ENCODE assay signal across 9 cellular contexts in the genomic region with DNA sequence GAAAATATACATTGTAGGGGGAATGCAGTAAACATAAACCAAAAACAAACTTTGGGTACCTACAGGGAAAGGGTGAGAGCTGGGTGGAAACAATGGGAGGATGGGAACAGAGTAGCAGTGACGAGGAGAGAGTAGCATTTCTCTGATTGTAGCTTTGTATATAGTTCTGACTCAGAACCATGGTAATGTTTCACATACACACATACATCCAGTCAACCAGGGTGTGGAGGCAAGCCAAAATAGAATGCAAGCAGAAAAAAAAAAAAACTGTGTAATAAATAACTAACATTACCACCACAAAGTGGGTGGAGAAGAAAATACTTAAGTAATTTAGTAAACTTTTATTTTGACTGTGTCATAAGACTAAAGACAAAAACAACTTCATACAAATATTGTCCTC. TPM values are rescaled to one million over a fixed set of nuclear protein-coding genes. Genes with fewer than 3 reads are reported as not detected.
DNase-seq lines count a peak whose midpoint lies in the region; ATAC-seq and TF ChIP-seq lines count a peak whose summit lies in the region.
"Had no signal": no experiment of that assay in that cellular context is flagged by ENCODE, and none has a peak within 500 bp of the region (broad histone marks: within the 10 kb centered on the region; RNA-seq: fewer than 3 reads in every experiment).

No MANE protein-coding gene starts in this region.

- 58% methylated on average over 1 of the region's 1 CpG for WGBS in right lobe of liver (ENCODE audit: insufficient coverage, low coverage, low lambda C conversion rate, missing lambda C conversion rate)

- no peak for TF ChIP-seq POLR2A in right lobe of liver (IDR thresholded peaks at IDR 0.05)

- H3K4me1 Mint-ChIP-seq in activated T-cell treated with anti-CD3 and anti-CD28 coated beads, Interleukin-2, amount 50 U/mL, for 72 hours (ENCODE audit: low read depth), result peaks cover 38% of the 10 kb centered on the region
- peaks cover 40% of the 10 kb centered on the region for H3K4me1 Mint-ChIP-seq in stimulated activated effector memory CD8-positive, alpha-beta T cell treated with anti-CD3 and anti-CD28 coated beads, Interleukin-12 subunit alpha, Interleukin-12 subunit beta, amount 100 ng/mL, for 72 hours

- H3K9me3 Mint-ChIP-seq in activated T-cell treated with anti-CD3 and anti-CD28 coated beads, Interleukin-2, amount 50 U/mL, for 72 hours, result no peaks in the 10 kb centered on the region
- no peaks in the 10 kb centered on the region for H3K9me3 Mint-ChIP-seq in stimulated activated effector memory CD8-positive, alpha-beta T cell treated with anti-CD3 and anti-CD28 coated beads, Interleukin-12 subunit alpha, Interleukin-12 subunit beta, amount 100 ng/mL, for 72 hours

- H3K4me3 ChIP-seq in right lobe of liver, result no peak overlapping the region

- intact Hi-C loops in right lobe of liver (cut with DNase I), result no loop called here

- H3K4me1 ChIP-seq in right lobe of liver, result no peaks in the 10 kb centered on the region

- ATAC-seq in activated T-cell treated with anti-CD3 and anti-CD28 coated beads, Interleukin-2, amount 50 U/mL, for 72 hours (replicated peaks in 1 of 2), result peak; percentile 84 to 90
- ATAC-seq in HG02678 (IDR thresholded peaks at IDR 0.05; ENCODE audit: unreplicated experiment) (peak; percentile 73), right lobe of liver (no peak), GM21526 (IDR thresholded peaks at IDR 0.05; ENCODE audit: low FRiP score, unreplicated experiment) (no peak)
- peak; percentile 92 for ATAC-seq in stimulated activated effector memory CD8-positive, alpha-beta T cell treated with anti-CD3 and anti-CD28 coated beads, Interleukin-12 subunit alpha, Interleukin-12 subunit beta, amount 100 ng/mL, for 72 hours

- H3K36me3 ChIP-seq in right lobe of liver, result no peaks in the 10 kb centered on the region

- H3K27ac ChIP-seq in right lobe of liver, result no peak overlapping the region

- no peak for TF ChIP-seq CTCF in right lobe of liver (IDR thresholded peaks at IDR 0.05)

- peak overlapping the region; percentile 83 for H3K27ac Mint-ChIP-seq in activated T-cell treated with anti-CD3 and anti-CD28 coated beads, Interleukin-2, amount 50 U/mL, for 72 hours
- peak overlapping the region; percentile 46 for H3K27ac Mint-ChIP-seq in stimulated activated effector memory CD8-positive, alpha-beta T cell treated with anti-CD3 and anti-CD28 coated beads, Interleukin-12 subunit alpha, Interleukin-12 subunit beta, amount 100 ng/mL, for 72 hours

- peak overlapping the region in 1 of 2 donors; percentile 69 for H3K4me3 Mint-ChIP-seq in activated T-cell treated with anti-CD3 and anti-CD28 coated beads, Interleukin-2, amount 50 U/mL, for 72 hours
- H3K4me3 Mint-ChIP-seq in stimulated activated effector memory CD8-positive, alpha-beta T cell treated with anti-CD3 and anti-CD28 coated beads, Interleukin-12 subunit alpha, Interleukin-12 subunit beta, amount 100 ng/mL, for 72 hours, result peak overlapping the region; percentile 27

- no peaks in the 10 kb centered on the region for H3K36me3 Mint-ChIP-seq in activated T-cell treated with anti-CD3 and anti-CD28 coated beads, Interleukin-2, amount 50 U/mL, for 72 hours (ENCODE audit: insufficient read depth in 2 of 2)
- H3K36me3 Mint-ChIP-seq in stimulated activated effector memory CD8-positive, alpha-beta T cell treated with anti-CD3 and anti-CD28 coated beads, Interleukin-12 subunit alpha, Interleukin-12 subunit beta, amount 100 ng/mL, for 72 hours, result no peaks in the 10 kb centered on the region

- no peaks in the 10 kb centered on the region for H3K27me3 Mint-ChIP-seq in activated T-cell treated with anti-CD3 and anti-CD28 coated beads, Interleukin-2, amount 50 U/mL, for 72 hours (ENCODE audit: low read depth)

- no peaks in the 10 kb centered on the region for H3K27me3 ChIP-seq in right lobe of liver

- DNase-seq in activated T-cell treated with anti-CD3 and anti-CD28 coated beads, Interleukin-2, amount 50 U/mL, for 72 hours, result no peak
- no peak for DNase-seq in activated T-cell treated with anti-CD3 and anti-CD28 coated beads, Interleukin-2, amount 50 U/mL, for 48 hours
- DNase-seq in M059J (ENCODE audit: low read depth) (peak; percentile 21), right lobe of liver (no peak)
- no peak for DNase-seq in stimulated activated effector memory CD8-positive, alpha-beta T cell treated with anti-CD3 and anti-CD28 coated beads, Interleukin-12 subunit alpha, Interleukin-12 subunit beta, amount 100 ng/mL, for 72 hours (ENCODE audit: low spot score in 2 of 2)
- DNase-seq in stimulated activated CD8-positive, alpha-beta memory T cell treated with anti-CD3 and anti-CD28 coated beads, Interleukin-4, amount 100 ng/mL, for 48 hours, result no peak
- DNase-seq: trophoblast cell had no signal

- no peaks in the 10 kb centered on the region for H3K9me3 ChIP-seq in right lobe of liver

RNA-seq across cellular contexts. Expression of a gene that starts 27.2 kb away (rescaled TPM):
- total RNA-seq in activated T-cell treated with anti-CD3 and anti-CD28 coated beads, Interleukin-2, amount 50 U/mL, for 72 hours, result 10 to 100 TPM; 39.6 to 67.2 TPM
- 0.10 and 0.69 TPM in 2 replicates for total RNA-seq in M059J (2014; rRNA removed; shearing (Covaris generic))
- total RNA-seq in right lobe of liver, result 1 to 10 TPM in 4 of 6 experiments, under 1 TPM in 2; 0.26 to 6.9 (median 1.8) TPM

RNA-seq across cellular contexts. Expression of a gene that starts 47.0 kb away (rescaled TPM):
- total RNA-seq in activated T-cell treated with anti-CD3 and anti-CD28 coated beads, Interleukin-2, amount 50 U/mL, for 72 hours, result 10 to 100 TPM; 32.5 to 38.1 TPM
- total RNA-seq in M059J (2014; rRNA removed; shearing (Covaris generic)), result 88.5 and 113 TPM in 2 replicates
- total RNA-seq in right lobe of liver, result 100 to 1,000 TPM in 5 of 6 experiments, 10 to 100 TPM in 1; 82.7 to 186 (median 158) TPM

Comparison
In these comparisons a context has a peak if more than half of its experiments do, and no peak if none do; other contexts are left out.
1. ATAC-seq: peak in activated T-cell treated with anti-CD3 and anti-CD28 coated beads, Interleukin-2, amount 50 U/mL, for 72 hours (2 of 2), HG02678 (single experiment) and stimulated activated effector memory CD8-positive, alpha-beta T cell treated with anti-CD3 and anti-CD28 coated beads, Interleukin-12 subunit alpha, Interleukin-12 subunit beta, amount 100 ng/mL, for 72 hours (single experiment); none in right lobe of liver (0 of 4) and GM21526 (single experiment).
2. RNA of a gene that starts 27.2 kb away (total RNA-seq): 39.6 to 67.2 TPM in activated T-cell treated with anti-CD3 and anti-CD28 coated beads, Interleukin-2, amount 50 U/mL, for 72 hours; 0.26 to 6.9 TPM in right lobe of liver and 0.10 to 0.69 TPM in M059J; every median in the first group is over 4 times any median in the second.